Comparison of ENCODE assay signal across 19 cellular contexts in genomic region chr12:608921-609320, GRCh38. TPM values are rescaled to one million over a fixed set of nuclear protein-coding genes. Genes with fewer than 3 reads are reported as not detected.
DNase-seq lines count a peak whose midpoint lies in the region; ATAC-seq and TF ChIP-seq lines count a peak whose summit lies in the region.
"Had no signal": no experiment of that assay in that cellular context is flagged by ENCODE, and none has a peak within 500 bp of the region (broad histone marks: within the 10 kb centered on the region; RNA-seq: fewer than 3 reads in every experiment).

No MANE protein-coding gene starts in this region.

- intact Hi-C loops in heart right ventricle (cut with DNase I), result no loop called here
- intact Hi-C loops in Right ventricle myocardium inferior (cut with DNase I), result no loop called here
- intact Hi-C loops in ascending aorta (cut with DNase I), result no loop called here
- intact Hi-C loops in testis (cut with DNase I; ENCODE audit: low total_unique reads), result no loop called here

- H3K9me3 ChIP-seq in heart right ventricle, result no peaks in the 10 kb centered on the region
- no peaks in the 10 kb centered on the region for H3K9me3 ChIP-seq in ascending aorta
- no peaks in the 10 kb centered on the region for H3K9me3 ChIP-seq in testis

- ATAC-seq in heart right ventricle (no peak), Right ventricle myocardium inferior (no peak), SK-N-SH treated with all-trans-retinoic acid at 6 μM for 48 hours (no peak)
- ATAC-seq: K562 had no signal

- H3K4me1 ChIP-seq in heart right ventricle (peaks cover 13 to 80% (median 49%) of the 10 kb centered on the region in 9 donors), ascending aorta (peaks cover 6 to 26% of the 10 kb centered on the region in 2 donors), testis (no peaks in the 10 kb centered on the region)

- H3K36me3 ChIP-seq in heart right ventricle (no peaks in the 10 kb centered on the region), ascending aorta (no peaks in the 10 kb centered on the region), testis (ENCODE audit: low read depth, missing control alignments) (no peaks in the 10 kb centered on the region)

- H3K27me3 ChIP-seq in heart right ventricle (no peaks in the 10 kb centered on the region), ascending aorta (no peaks in the 10 kb centered on the region), testis (no peaks in the 10 kb centered on the region)

- no peak for DNase-seq in heart right ventricle
- DNase-seq in Right ventricle myocardium inferior (ENCODE audit: missing footprints), result no peak
- DNase-seq in ascending aorta (ENCODE audit: low spot score in 2 of 2), result no peak
- peak; percentile 14 for DNase-seq in mesenteric fat pad (ENCODE audit: low spot score)
- no peak for DNase-seq in testis
- DNase-seq in activated CD4-positive, alpha-beta T cell treated with anti-CD3 and anti-CD28 coated beads, Interleukin-2, amount 50 U/mL, for 48 hours, result no peak
- DNase-seq in caudate nucleus (lab: John Stamatoyannopoulos, UW), result no peak
- DNase-seq: CD4-positive, alpha-beta memory T cell; HFFc6; NCI-H1048; NCI-H1694; NCI-H2107; NCI-H345; NCI-H69 had no signal

- TF ChIP-seq CTCF in heart right ventricle (IDR thresholded peaks at IDR 0.05) (no peak), ascending aorta (IDR thresholded peaks at IDR 0.05) (no peak), testis (IDR thresholded peaks at IDR 0.05) (no peak)

- peak overlapping the region in 8 of 10 donors; percentile 69 to 94 (median 76) for H3K27ac ChIP-seq in heart right ventricle
- peak overlapping the region; percentile 21 to 77 for H3K27ac ChIP-seq in ascending aorta
- no peak overlapping the region for H3K27ac ChIP-seq in testis
- no peak overlapping the region for H3K27ac ChIP-seq in caudate nucleus (ENCODE audit: low read depth, low read length)
- H3K27ac ChIP-seq: RWPE1 had no signal

- no peak overlapping the region for H3K4me3 ChIP-seq in heart right ventricle
- no peak overlapping the region for H3K4me3 ChIP-seq in ascending aorta
- peak overlapping the region; percentile 17 to 45 for H3K4me3 ChIP-seq in testis
- H3K4me3 ChIP-seq: K562 had no signal

- no peak for TF ChIP-seq POLR2A in testis (IDR thresholded peaks at IDR 0.05)

- 96 to 98% methylated on average over 38 to 58 of the region's 58 CpGs for WGBS in heart right ventricle, 2 donors
- 76 to 77% methylated on average over 35 to 51 of the region's 58 CpGs for WGBS in testis, 2 donors

TF ChIP-seq in SK-N-SH treated with all-trans-retinoic acid at 6 μM for 48 hours, 23 proteins besides CTCF, POLR2A, EP300 and RAD21:
- TF ChIP-seq PPARA (CRISPR knock-in tag; IDR thresholded peaks at IDR 0.05; ENCODE audit: borderline replicate concordance) (no peak), OSR1 (CRISPR knock-in tag; IDR thresholded peaks at IDR 0.05) (no peak), TCF4 (CRISPR knock-in tag; IDR thresholded peaks at IDR 0.05; ENCODE audit: borderline replicate concordance) (no peak), ARNTL (CRISPR knock-in tag; IDR thresholded peaks at IDR 0.05; ENCODE audit: borderline replicate concordance, low read depth) (no peak), RARB (CRISPR knock-in tag; IDR thresholded peaks at IDR 0.05) (no peak), CREB5 (CRISPR knock-in tag; IDR thresholded peaks at IDR 0.05; ENCODE audit: low read depth) (no peak), GLIS3 (CRISPR knock-in tag; IDR thresholded peaks at IDR 0.05) (no peak), ZC3H10 (CRISPR knock-in tag; IDR thresholded peaks at IDR 0.05) (no peak), TSHZ2 (CRISPR knock-in tag; IDR thresholded peaks at IDR 0.05) (no peak), ZFP3 (CRISPR knock-in tag; IDR thresholded peaks at IDR 0.05) (no peak), TOX (CRISPR knock-in tag; IDR thresholded peaks at IDR 0.05; ENCODE audit: borderline replicate concordance) (no peak), ZNF565 (CRISPR knock-in tag; conservative IDR thresholded peaks at IDR 0.05; ENCODE audit: low read depth) (no peak), ZNF8 (CRISPR knock-in tag; IDR thresholded peaks at IDR 0.05) (no peak), CSRNP3 (CRISPR knock-in tag; IDR thresholded peaks at IDR 0.05) (no peak), ESRRG (CRISPR knock-in tag; IDR thresholded peaks at IDR 0.05) (no peak), ZFP30 (CRISPR knock-in tag; IDR thresholded peaks at IDR 0.05) (no peak), BACH2 (CRISPR knock-in tag; IDR thresholded peaks at IDR 0.05; ENCODE audit: borderline replicate concordance) (no peak), PATZ1 (CRISPR knock-in tag; IDR thresholded peaks at IDR 0.05; ENCODE audit: borderline replicate concordance) (no peak)

RNA-seq across cellular contexts. Expression of gene NINJ2, which starts 54.3 kb away (rescaled TPM):
- total RNA-seq in heart right ventricle (10 to 100 TPM in 3 of 10 donors, 1 to 10 TPM in 7; 1.9 to 18.7 (median 8.3) TPM), Right ventricle myocardium inferior (8.6 TPM), ascending aorta (24.1 TPM), mesenteric fat pad (18.5 TPM), testis (10 to 100 TPM in 1 of 2 donors, 1 to 10 TPM in 1; 9.2 to 17.3 TPM)
- polyA plus RNA-seq in heart right ventricle (10 to 100 TPM in 1 of 2 donors, 1 to 10 TPM in 1; 4.6 to 25.7 TPM), testis (ENCODE audit: insufficient read depth, low read depth, low replicate concordance) (11.2 TPM)
- total RNA-seq: Daoy, H4, HFFc6 had no signal

Comparison
In these comparisons a context has a peak if more than half of its experiments do, and no peak if none do; other contexts are left out.
1. H3K27ac ChIP-seq: peak in heart right ventricle (8 of 10) and ascending aorta (2 of 2); none in testis (0 of 2) and caudate nucleus (single experiment).
2. H3K4me3 ChIP-seq: peak in testis (2 of 2); none in heart right ventricle (0 of 10) and ascending aorta (0 of 2).